Comparison of ENCODE assay signal across 8 cellular contexts in the genomic region with DNA sequence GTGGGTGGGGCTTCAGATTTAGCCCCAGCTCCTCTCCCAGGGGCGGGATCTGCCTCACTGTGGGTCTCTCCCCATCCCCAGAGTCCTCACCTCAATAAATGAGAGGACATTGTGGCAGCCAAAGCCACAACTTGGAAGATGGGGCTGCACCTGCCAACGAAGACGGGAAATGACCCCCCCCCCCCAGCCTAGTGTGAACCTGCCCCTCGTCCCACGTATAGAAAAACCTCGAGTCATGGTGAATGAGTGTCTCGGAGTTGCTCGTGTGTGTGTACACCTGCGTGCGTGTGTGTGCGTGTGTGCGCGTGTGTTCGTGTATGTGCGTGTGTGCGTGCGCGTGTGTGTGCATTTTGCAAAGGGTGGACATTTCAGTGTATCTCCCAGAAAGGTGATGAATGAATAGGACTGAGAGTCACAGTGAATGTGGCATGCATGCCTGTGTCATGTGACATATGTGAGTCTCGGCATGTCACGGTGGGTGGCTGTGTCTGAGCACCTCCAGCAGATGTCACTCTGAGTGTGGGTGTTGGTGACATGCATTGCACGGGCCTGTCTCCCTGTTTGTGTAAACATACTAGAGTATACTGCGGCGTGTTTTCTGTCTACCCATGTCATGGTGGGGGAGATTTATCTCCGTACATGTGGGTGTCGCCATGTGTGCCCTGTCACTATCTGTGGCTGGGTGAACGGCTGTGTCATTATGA.
DNase-seq lines count a peak whose midpoint lies in the region.

No MANE protein-coding gene starts in this region.

- in situ Hi-C loops in KBM-7 (cut with MboI; ENCODE audit: low pct_unique_long_range_greater_than_20kb, low sequenced_read_pairs): no loop called here

- DNase-seq in DMS79 treated with DMSO at 0.1 percent for 48 hours (lab: John Stamatoyannopoulos, UW): peak; percentile 18
- DNase-seq in KBM-7: peak; percentile 20
- peak; percentile 33 to 45 (median 41) for DNase-seq in activated CD4-positive, CD25-positive, alpha-beta regulatory T cell (lab: John Stamatoyannopoulos, UW)
- peak; percentile 60 for DNase-seq in effector CD4-positive, alpha-beta T cell
- DNase-seq in stimulated activated CD4-positive, alpha-beta T cell treated with anti-CD3 and anti-CD28 coated beads, Interleukin-4, amount 100 ng/mL, for 1 hour: peak; percentile 69
- no peak for DNase-seq in NCI-H1436 (lab: John Stamatoyannopoulos, UW)
- no peak for DNase-seq in iPS-NIHi7 (ENCODE audit: extremely low spot score)
- no peak for DNase-seq in islet precursor cell

Comparison
In these comparisons a context has a peak if more than half of its experiments do, and no peak if none do; other contexts are left out.
1. DNase-seq: peak in DMS79 treated with DMSO at 0.1 percent for 48 hours (single experiment), KBM-7 (single experiment), activated CD4-positive, CD25-positive, alpha-beta regulatory T cell (4 of 4), effector CD4-positive, alpha-beta T cell (single experiment) and stimulated activated CD4-positive, alpha-beta T cell treated with anti-CD3 and anti-CD28 coated beads, Interleukin-4, amount 100 ng/mL, for 1 hour (single experiment); none in NCI-H1436 (single experiment), iPS-NIHi7 (single experiment) and islet precursor cell (single experiment).